In the genomic region with DNA sequence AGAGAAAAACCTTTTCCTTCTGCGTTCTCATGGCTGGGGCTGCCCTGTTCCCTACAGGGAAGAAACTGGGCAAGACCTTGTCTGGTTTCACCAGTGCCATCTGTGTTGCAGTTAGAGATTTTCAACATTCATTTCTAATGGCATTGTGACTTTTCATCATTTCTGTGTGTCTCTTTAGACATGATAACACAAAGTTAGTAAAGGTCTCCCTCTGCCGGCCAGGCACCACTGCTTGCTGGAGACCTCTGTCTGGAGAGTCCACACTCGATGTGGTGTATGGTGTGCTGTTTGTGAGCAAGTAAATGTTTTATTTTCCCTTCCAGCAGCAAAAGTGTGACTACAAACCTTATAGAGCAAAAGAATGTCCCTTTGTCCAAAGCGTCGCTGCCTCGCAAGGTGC, we compare ENCODE assay signal across 10 cellular contexts.
DNase-seq lines count a peak whose midpoint lies in the region; ATAC-seq lines count a peak whose summit lies in the region.
"Had no signal": no experiment of that assay in that cellular context is flagged by ENCODE, and none has a peak within 500 bp of the region (broad histone marks: within the 10 kb centered on the region; RNA-seq: fewer than 3 reads in every experiment).

No MANE protein-coding gene starts in this region.

- no peak for ATAC-seq in HG03045 (IDR thresholded peaks at IDR 0.05; ENCODE audit: unreplicated experiment)
- ATAC-seq: sciatic nerve had no signal

- DNase-seq in H4 (ENCODE audit: low spot score) (peak; percentile 40), NCI-H460 (ENCODE audit: extremely low read depth, low read depth) (peak; percentile 13), caudate nucleus (lab: John Stamatoyannopoulos, UW) (peak in 54 of 61 donors; percentile 16 to 85 (median 60)), pons (ENCODE audit: low spot score) (peak; percentile 87), NCI-H345 treated with DMSO at 0.1 percent for 48 hours (lab: John Stamatoyannopoulos, UW; ENCODE audit: unreplicated experiment) (no peak), NCI-H128 (lab: John Stamatoyannopoulos, UW; ENCODE audit: unreplicated experiment) (no peak)
- DNase-seq: activated naive CD4-positive, alpha-beta T cell; NCI-H2081 treated with DMSO at 0.1 percent for 48 hours had no signal

- peak overlapping the region; percentile 37 for H3K27ac ChIP-seq in caudate nucleus (ENCODE audit: low read depth, low read length)

Comparison
In these comparisons a context has a peak if more than half of its experiments do, and no peak if none do; other contexts are left out.
1. DNase-seq: peak in H4 (single experiment), NCI-H460 (single experiment), caudate nucleus (54 of 61) and pons (single experiment); none in NCI-H345 treated with DMSO at 0.1 percent for 48 hours (single experiment) and NCI-H128 (single experiment).